Comparison of ENCODE assay signal across 23 cellular contexts in genomic region chr3:138300657-138301056, GRCh38. TPM values are rescaled to one million over a fixed set of nuclear protein-coding genes. Genes with fewer than 3 reads are reported as not detected.
"Had no signal": no experiment of that assay in that cellular context is flagged by ENCODE, and none has a peak within 500 bp of the region (broad histone marks: within the 10 kb centered on the region; RNA-seq: fewer than 3 reads in every experiment).

No MANE protein-coding gene starts in this region.

- H3K27ac ChIP-seq: breast epithelium, esophagus squamous epithelium, neutrophil, tibial artery had no signal

- H3K4me1 Mint-ChIP-seq: immature natural killer cell, natural killer cell had no signal

- H3K27me3 Mint-ChIP-seq: activated CD4-positive, alpha-beta memory T cell treated with anti-CD3 and anti-CD28 coated beads for 36 hours; activated naive CD4-positive, alpha-beta T cell treated with anti-CD3 and anti-CD28 coated beads, Interleukin-2, amount 10 ng/mL, durations not matched to agents 7 days and 5 days; dendritic cell treated with granulocyte-macrophage colony-stimulating factor and Interleukin-4, amounts not matched to agents 40 ng/mL and 50 ng/mL, for 4 days had no signal

- H3K4me3 Mint-ChIP-seq: activated CD4-positive, alpha-beta memory T cell treated with anti-CD3 and anti-CD28 coated beads for 36 hours; activated naive CD4-positive, alpha-beta T cell treated with anti-CD3 and anti-CD28 coated beads, Interleukin-2, amount 10 ng/mL, durations not matched to agents 7 days and 5 days; activated T-cell treated with anti-CD3 and anti-CD28 coated beads, Interleukin-2, amount 50 U/mL, for 4 hours; dendritic cell treated with granulocyte-macrophage colony-stimulating factor and Interleukin-4, amounts not matched to agents 40 ng/mL and 50 ng/mL, for 4 days; immature natural killer cell; natural killer cell had no signal

- H3K4me3 ChIP-seq: breast epithelium, esophagus squamous epithelium, tibial artery had no signal

- H3K36me3 ChIP-seq: breast epithelium had no signal

- H3K27me3 ChIP-seq: breast epithelium, esophagus squamous epithelium, neutrophil, tibial artery had no signal

- ATAC-seq: activated T-cell treated with anti-CD3 and anti-CD28 coated beads, Interleukin-2, amount 50 U/mL, for 4 hours; left ventricle myocardium superior had no signal

- H3K36me3 Mint-ChIP-seq: natural killer cell had no signal

- H3K9me3 Mint-ChIP-seq: activated CD4-positive, alpha-beta memory T cell treated with anti-CD3 and anti-CD28 coated beads for 36 hours; activated naive CD4-positive, alpha-beta T cell treated with anti-CD3 and anti-CD28 coated beads, Interleukin-2, amount 10 ng/mL, durations not matched to agents 7 days and 5 days; activated T-cell treated with anti-CD3 and anti-CD28 coated beads, Interleukin-2, amount 50 U/mL, for 4 hours; dendritic cell treated with granulocyte-macrophage colony-stimulating factor and Interleukin-4, amounts not matched to agents 40 ng/mL and 50 ng/mL, for 4 days; immature natural killer cell; natural killer cell had no signal

- H3K4me1 ChIP-seq: breast epithelium, esophagus squamous epithelium, tibial artery had no signal

- DNase-seq: activated CD4-positive, alpha-beta memory T cell treated with anti-CD3 and anti-CD28 coated beads for 36 hours; activated CD4-positive, alpha-beta T cell treated with anti-CD3 and anti-CD28 coated beads for 1 hour; activated effector memory CD4-positive, alpha-beta T cell treated with Interleukin-2 at 50 U/mL for 16 hours; activated naive CD4-positive, alpha-beta T cell treated with anti-CD3 and anti-CD28 coated beads, Interleukin-2, amount 10 ng/mL, durations not matched to agents 7 days and 5 days; activated T-cell treated with anti-CD3 and anti-CD28 coated beads, Interleukin-2, amount 50 U/mL, for 4 hours; effector memory CD4-positive, alpha-beta T cell; esophagus squamous epithelium; immature natural killer cell; left ventricle myocardium superior; mesenchymal stem cell; natural killer cell; stimulated activated CD4-positive, alpha-beta T cell treated with anti-CD3 and anti-CD28 coated beads, Interleukin-12 subunit alpha, Interleukin-12 subunit beta, amount 100 ng/mL, for 4 hours; stimulated activated CD4-positive, alpha-beta T cell treated with anti-CD3 and anti-CD28 coated beads, Interleukin-1b, Interleukin-23, amount 100 ng/mL, for 48 hours; stimulated activated CD8-positive, alpha-beta memory T cell treated with anti-CD3 and anti-CD28 coated beads, Interleukin-4, amount 100 ng/mL, for 48 hours; stimulated activated naive CD4-positive, alpha-beta T cell; T1000; tibial artery had no signal

- H3K27ac Mint-ChIP-seq: activated CD4-positive, alpha-beta memory T cell treated with anti-CD3 and anti-CD28 coated beads for 36 hours; activated naive CD4-positive, alpha-beta T cell treated with anti-CD3 and anti-CD28 coated beads, Interleukin-2, amount 10 ng/mL, durations not matched to agents 7 days and 5 days; dendritic cell treated with granulocyte-macrophage colony-stimulating factor and Interleukin-4, amounts not matched to agents 40 ng/mL and 50 ng/mL, for 4 days; natural killer cell had no signal

- H3K9me3 ChIP-seq: breast epithelium, esophagus squamous epithelium, neutrophil, tibial artery had no signal

RNA-seq across cellular contexts. Expression of gene NME9, which starts 29.0 kb away (rescaled TPM):
- total RNA-seq: activated T-cell treated with anti-CD3 and anti-CD28 coated beads, Interleukin-2, amount 50 U/mL, for 4 hours; chondrocyte; endothelial cell of umbilical vein; natural killer cell; T-helper 1 cell treated with Interleukin-12 subunit alpha and Interleukin-12 subunit beta and Interleukin-4 antibody, amounts not matched to agents 30 ng/mL and 1 ng/mL, for 36 hours had no signal

RNA-seq across cellular contexts. Expression of gene MRAS, which starts 47.7 kb away (rescaled TPM):
- total RNA-seq: T-helper 1 cell treated with Interleukin-12 subunit alpha and Interleukin-12 subunit beta and Interleukin-4 antibody, amounts not matched to agents 30 ng/mL and 1 ng/mL, for 36 hours had no signal
- polyA plus RNA-seq: immature natural killer cell had no signal
